15 cellular contexts compared by ENCODE assay signal in genomic region chr9:2613730-2614271, GRCh38. TPM values are rescaled to one million over a fixed set of nuclear protein-coding genes. Genes with fewer than 3 reads are reported as not detected.
DNase-seq lines count a peak whose midpoint lies in the region; ATAC-seq and TF ChIP-seq lines count a peak whose summit lies in the region.
"Had no signal": no experiment of that assay in that cellular context is flagged by ENCODE, and none has a peak within 500 bp of the region (broad histone marks: within the 10 kb centered on the region; RNA-seq: fewer than 3 reads in every experiment).

No MANE protein-coding gene starts in this region.

- H3K9me3 ChIP-seq in HUES48 (ENCODE audit: control insufficient read depth, insufficient read depth, low read length) (no peaks in the 10 kb centered on the region), heart left ventricle (no peaks in the 10 kb centered on the region)
- H3K9me3 ChIP-seq: BLaER1, suprapubic skin had no signal

- no peak overlapping the region for H3K4me3 ChIP-seq in HUES48 (ENCODE audit: low read depth, low read length)
- H3K4me3 ChIP-seq in heart left ventricle = no peak overlapping the region
- H3K4me3 ChIP-seq: BLaER1, cardiac muscle cell, suprapubic skin had no signal

- H3K4me1 Mint-ChIP-seq in activated T-cell treated with anti-CD3 and anti-CD28 coated beads, Interleukin-2, amount 50 U/mL, for 24 hours (ENCODE audit: low read depth) = no peaks in the 10 kb centered on the region

- TF ChIP-seq POLR2A in heart left ventricle (IDR thresholded peaks at IDR 0.05) = no peak

- peaks cover 38% of the 10 kb centered on the region for H3K27me3 Mint-ChIP-seq in activated T-cell treated with anti-CD3 and anti-CD28 coated beads, Interleukin-2, amount 50 U/mL, for 24 hours

- intact Hi-C loops in heart left ventricle (cut with DNase I) = loop anchor here in 3 of 10 donors (5.0 to 10.0 kb wide), 3 partner anchors 42 to 469 kb away; no protein-coding TSS in a partner anchor

- no peak overlapping the region for H3K27ac Mint-ChIP-seq in activated T-cell treated with anti-CD3 and anti-CD28 coated beads, Interleukin-2, amount 50 U/mL, for 24 hours

- H3K36me3 ChIP-seq in HUES48 (ENCODE audit: control insufficient read depth, insufficient read depth, low read length) = no peaks in the 10 kb centered on the region
- H3K36me3 ChIP-seq in heart left ventricle = no peaks in the 10 kb centered on the region
- H3K36me3 ChIP-seq: BLaER1, cardiac muscle cell, suprapubic skin had no signal

- peaks cover 48% of the 10 kb centered on the region for H3K4me1 ChIP-seq in HUES48 (ENCODE audit: control insufficient read depth, insufficient read depth, low read length)
- H3K4me1 ChIP-seq in heart left ventricle = peaks cover 0 to 19% (median 6%) of the 10 kb centered on the region in 12 donors
- H3K4me1 ChIP-seq: suprapubic skin had no signal

- H3K9me3 Mint-ChIP-seq in activated T-cell treated with anti-CD3 and anti-CD28 coated beads, Interleukin-2, amount 50 U/mL, for 24 hours = no peaks in the 10 kb centered on the region

- WGBS in heart left ventricle, 4 donors = 52 to 67% (median 59%) methylated on average over 3 of the region's 3 CpGs

- POLR2A ChIA-PET in GM10248 (lab: Yijun Ruan, JAX) = no interaction called here

- peak overlapping the region; percentile 81 for H3K27ac ChIP-seq in HUES48 (ENCODE audit: low read depth, low read length)
- peak overlapping the region in 11 of 12 donors; percentile 12 to 76 (median 58) for H3K27ac ChIP-seq in heart left ventricle
- H3K27ac ChIP-seq: BLaER1, cardiac muscle cell, suprapubic skin had no signal

- no peak for TF ChIP-seq CTCF in heart left ventricle (IDR thresholded peaks at IDR 0.05)
- no peak for TF ChIP-seq CTCF in GM10248 (IDR thresholded peaks at IDR 0.05; ENCODE audit: control extremely low read depth, extremely low read depth, low read depth, missing control alignments)

- DNase-seq in NCI-H345 treated with DMSO at 0.1 percent for 48 hours (lab: John Stamatoyannopoulos, UW; ENCODE audit: unreplicated experiment) = peak; percentile 92
- DNase-seq in heart left ventricle = peak in 4 of 5 donors; percentile 34 to 63 (median 40)
- peak; percentile 39 for DNase-seq in renal cortical epithelial cell (ENCODE audit: low read depth)
- DNase-seq in GM10248 (ENCODE audit: extremely low spot score) = no peak
- no peak for DNase-seq in activated T-cell treated with anti-CD3 and anti-CD28 coated beads, Interleukin-2, amount 50 U/mL, for 24 hours
- DNase-seq: activated CD8-positive, alpha-beta memory T cell treated with anti-CD3 and anti-CD28 coated beads, Interleukin-2, amount 50 U/mL, for 48 hours; activated naive CD4-positive, alpha-beta T cell treated with anti-CD3 and anti-CD28 coated beads, Interleukin-2, amount 50 U/mL, for 16 hours; DND-41; kidney; NCI-H226 had no signal

- H3K27me3 ChIP-seq in HUES48 (ENCODE audit: control insufficient read depth, insufficient read depth, low read length) (no peaks in the 10 kb centered on the region), heart left ventricle (no peaks in the 10 kb centered on the region)
- H3K27me3 ChIP-seq: BLaER1, cardiac muscle cell, suprapubic skin had no signal

- CTCF ChIA-PET in GM10248 (lab: Yijun Ruan, JAX) = interaction anchor here (0.9 to 1.3 kb wide), 4 partner anchors 8 to 19 kb away, joined by 3 to 5 read pairs (median 4); no protein-coding TSS in a partner anchor

- peak; percentile 90 to 96 (median 94) for ATAC-seq in heart left ventricle
- no peak for ATAC-seq in GM21528 (IDR thresholded peaks at IDR 0.05; ENCODE audit: low FRiP score, unreplicated experiment)

- no peaks in the 10 kb centered on the region for H3K36me3 Mint-ChIP-seq in activated T-cell treated with anti-CD3 and anti-CD28 coated beads, Interleukin-2, amount 50 U/mL, for 24 hours (ENCODE audit: low read depth)

- no peak overlapping the region for H3K9ac ChIP-seq in HUES48 (ENCODE audit: low read depth, low read length)
- H3K9ac ChIP-seq: BLaER1 had no signal

- no peak overlapping the region for H3K4me3 Mint-ChIP-seq in activated T-cell treated with anti-CD3 and anti-CD28 coated beads, Interleukin-2, amount 50 U/mL, for 24 hours

RNA-seq across cellular contexts. Expression of gene VLDLR, which starts 7.8 kb away (rescaled TPM):
- 100 to 1,000 TPM in 7 of 9 donors, 10 to 100 TPM in 2; 67.9 to 177 (median 119) TPM for total RNA-seq in heart left ventricle
- 10 to 100 TPM; 15.1 to 60.1 TPM for polyA plus RNA-seq in heart left ventricle
- 26.2 and 130 TPM in 2 replicates for total RNA-seq in renal cortical epithelial cell

Comparison
In these comparisons a context has a peak if more than half of its experiments do, and no peak if none do; other contexts are left out.
1. DNase-seq: peak in NCI-H345 treated with DMSO at 0.1 percent for 48 hours (single experiment), heart left ventricle (4 of 5) and renal cortical epithelial cell (single experiment); none in GM10248 (single experiment) and activated T-cell treated with anti-CD3 and anti-CD28 coated beads, Interleukin-2, amount 50 U/mL, for 24 hours (single experiment).